29 cellular contexts compared by ENCODE assay signal in the genomic region with DNA sequence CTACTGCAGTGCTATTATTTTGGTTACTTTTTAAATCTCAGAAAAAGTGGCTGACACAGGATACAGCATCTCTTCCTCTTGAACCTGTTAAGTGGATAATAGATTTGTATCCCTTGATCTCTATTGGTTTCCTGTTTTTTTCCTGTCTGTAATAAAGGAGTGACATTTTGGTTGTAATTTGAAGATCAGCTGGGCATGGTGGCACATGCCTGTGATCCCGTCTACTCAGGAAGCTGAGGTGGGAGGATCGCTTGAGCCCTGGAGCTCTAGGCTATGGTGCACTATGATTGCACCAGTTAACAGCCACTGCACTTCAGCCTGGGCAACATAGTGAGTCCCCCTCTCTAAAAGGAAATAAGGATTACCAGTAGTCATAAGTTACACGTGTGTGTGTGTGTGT. TPM values are rescaled to one million over a fixed set of nuclear protein-coding genes. Genes with fewer than 3 reads are reported as not detected.
DNase-seq lines count a peak whose midpoint lies in the region; ATAC-seq and TF ChIP-seq lines count a peak whose summit lies in the region.
"Had no signal": no experiment of that assay in that cellular context is flagged by ENCODE, and none has a peak within 500 bp of the region (broad histone marks: within the 10 kb centered on the region; RNA-seq: fewer than 3 reads in every experiment).

No MANE protein-coding gene starts in this region.

- H3K27ac ChIP-seq in mammary epithelial cell (ENCODE audit: insufficient read depth, low read depth, low read length): no peak overlapping the region
- no peak overlapping the region for H3K27ac ChIP-seq in naive thymus-derived CD4-positive, alpha-beta T cell (ENCODE audit: low read depth, low read length)
- H3K27ac ChIP-seq: ascending aorta, dorsolateral prefrontal cortex, KMS-11, parathyroid adenoma, right atrium auricular region, upper lobe of left lung had no signal

- H3K4me1 ChIP-seq in mammary epithelial cell (ENCODE audit: insufficient read depth, low read length): no peaks in the 10 kb centered on the region
- H3K4me1 ChIP-seq in naive thymus-derived CD4-positive, alpha-beta T cell (ENCODE audit: control insufficient read depth in 2 of 2, insufficient read depth in 2 of 2, low read length in 2 of 2): no peaks in the 10 kb centered on the region
- H3K4me1 ChIP-seq: ascending aorta, BE2C, parathyroid adenoma, upper lobe of left lung had no signal

- dilution Hi-C loops in mammary epithelial cell (cut with HindIII; ENCODE audit: low sequenced_read_pairs): no loop called here

- H3K27me3 Mint-ChIP-seq in activated CD8-positive, alpha-beta memory T cell treated with anti-CD3 and anti-CD28 coated beads, Interleukin-2, amount 10 ng/mL, durations not matched to agents 7 days and 5 days: no peaks in the 10 kb centered on the region
- no peaks in the 10 kb centered on the region for H3K27me3 Mint-ChIP-seq in naive thymus-derived CD4-positive, alpha-beta T cell

- no peaks in the 10 kb centered on the region for H4K20me1 ChIP-seq in mammary epithelial cell (ENCODE audit: insufficient read depth, low read length)

- H3K36me3 Mint-ChIP-seq in activated CD8-positive, alpha-beta memory T cell treated with anti-CD3 and anti-CD28 coated beads, Interleukin-2, amount 10 ng/mL, durations not matched to agents 7 days and 5 days: peaks cover 49% of the 10 kb centered on the region
- peaks cover 0 to 45% (median 24%) of the 10 kb centered on the region in 5 donors for H3K36me3 Mint-ChIP-seq in naive thymus-derived CD4-positive, alpha-beta T cell
- H3K36me3 Mint-ChIP-seq: activated naive CD4-positive, alpha-beta T cell treated with anti-CD3 and anti-CD28 coated beads, Interleukin-2, amount 50 U/mL, for 72 hours had no signal

- no peak for DNase-seq in activated CD8-positive, alpha-beta memory T cell treated with anti-CD3 and anti-CD28 coated beads, Interleukin-2, amount 10 ng/mL, durations not matched to agents 7 days and 5 days
- no peak for DNase-seq in activated CD8-positive, alpha-beta memory T cell treated with anti-CD3 and anti-CD28 coated beads, Interleukin-2, amount 50 U/mL, for 48 hours
- DNase-seq in NCI-H2107 (lab: John Stamatoyannopoulos, UW) (peak; percentile 3), mammary epithelial cell (peak; percentile 5)
- DNase-seq in naive thymus-derived CD4-positive, alpha-beta T cell: no peak
- DNase-seq: BE2C; central memory CD4-positive, alpha-beta T cell; COR-L47; DMS79 treated with DMSO at 0.1 percent for 48 hours; dorsolateral prefrontal cortex; left ventricle myocardium superior; midbrain; NCI-H1436 treated with DMSO at 0.1 percent for 48 hours; NCI-H524 treated with DMSO at 0.1 percent for 48 hours; NK-92 treated with Interleukin-12 subunit alpha and Interleukin-12 subunit beta, amount 100 ng/mL, for 24 hours; PC-3; SK-N-SH; upper lobe of left lung had no signal

- no peak overlapping the region for H2AFZ ChIP-seq in mammary epithelial cell (ENCODE audit: low read depth, low read length)
- H2AFZ ChIP-seq: GM23338, parathyroid adenoma had no signal

- no peak overlapping the region for H3K9ac ChIP-seq in mammary epithelial cell (ENCODE audit: insufficient read depth, low read length)
- H3K9ac ChIP-seq: KMS-11, parathyroid adenoma, SK-N-SH had no signal

- H3K9me3 Mint-ChIP-seq in activated CD8-positive, alpha-beta memory T cell treated with anti-CD3 and anti-CD28 coated beads, Interleukin-2, amount 10 ng/mL, durations not matched to agents 7 days and 5 days (ENCODE audit: low read depth): no peaks in the 10 kb centered on the region
- no peaks in the 10 kb centered on the region for H3K9me3 Mint-ChIP-seq in naive thymus-derived CD4-positive, alpha-beta T cell
- H3K9me3 Mint-ChIP-seq: activated naive CD4-positive, alpha-beta T cell treated with anti-CD3 and anti-CD28 coated beads, Interleukin-2, amount 50 U/mL, for 72 hours; GM23338; nephron; T-helper 1 cell treated with Interleukin-12 subunit alpha and Interleukin-12 subunit beta and Interleukin-4 antibody, amounts not matched to agents 30 μg/mL and 1 μg/mL, for 36 hours had no signal

- no peak overlapping the region for H3K4me2 ChIP-seq in mammary epithelial cell (ENCODE audit: insufficient read depth, low read depth, low read length)
- H3K4me2 ChIP-seq: GM23338, KMS-11, SK-N-SH had no signal

- no peak for TF ChIP-seq CTCF in mammary epithelial cell (conservative IDR thresholded peaks at IDR 0.05 in 1 of 2, IDR thresholded peaks at IDR 0.05 in 1 of 2; ENCODE audit: extremely low read depth in 1 of 2, insufficient read depth in 1 of 2, low read depth in 1 of 2, low read length in 2 of 2)

- no peak for ATAC-seq in activated CD8-positive, alpha-beta memory T cell treated with anti-CD3 and anti-CD28 coated beads, Interleukin-2, amount 10 ng/mL, durations not matched to agents 7 days and 5 days
- no peak for ATAC-seq in naive thymus-derived CD4-positive, alpha-beta T cell
- ATAC-seq in HG03521 (IDR thresholded peaks at IDR 0.05; ENCODE audit: unreplicated experiment) (no peak), GM21737 (IDR thresholded peaks at IDR 0.05; ENCODE audit: unreplicated experiment) (no peak), HG03432 (IDR thresholded peaks at IDR 0.05; ENCODE audit: unreplicated experiment) (no peak)
- ATAC-seq: activated naive CD4-positive, alpha-beta T cell treated with anti-CD3 and anti-CD28 coated beads, Interleukin-2, amount 50 U/mL, for 72 hours; GM23338; left ventricle myocardium superior; PC-3 had no signal

- H3K4me1 Mint-ChIP-seq in activated CD8-positive, alpha-beta memory T cell treated with anti-CD3 and anti-CD28 coated beads, Interleukin-2, amount 10 ng/mL, durations not matched to agents 7 days and 5 days: peaks cover 3% of the 10 kb centered on the region
- peaks cover 0 to 10% (median 7%) of the 10 kb centered on the region in 7 donors for H3K4me1 Mint-ChIP-seq in naive thymus-derived CD4-positive, alpha-beta T cell
- H3K4me1 Mint-ChIP-seq: GM23338, nephron had no signal

- in situ Hi-C loops in mammary epithelial cell (cut with MboI; ENCODE audit: low sequenced_read_pairs in 2 of 2): no loop called here

- BruUV-seq in mammary epithelial cell (replicated peaks; lab: Mats Ljungman, UMichigan): no TSS peak

- no peak overlapping the region for H3K4me3 Mint-ChIP-seq in activated CD8-positive, alpha-beta memory T cell treated with anti-CD3 and anti-CD28 coated beads, Interleukin-2, amount 10 ng/mL, durations not matched to agents 7 days and 5 days
- peak overlapping the region in 1 of 10 donors; percentile 29 for H3K4me3 Mint-ChIP-seq in naive thymus-derived CD4-positive, alpha-beta T cell
- H3K4me3 Mint-ChIP-seq: GM23338; nephron; T-helper 1 cell treated with Interleukin-12 subunit alpha and Interleukin-12 subunit beta and Interleukin-4 antibody, amounts not matched to agents 30 μg/mL and 1 μg/mL, for 36 hours had no signal

- POLR2A ChIA-PET in naive thymus-derived CD4-positive, alpha-beta T cell (lab: Charles Lee): interaction anchor here (0.6 kb wide), 1 partner anchor 36 kb away, joined by 4 read pairs; no protein-coding TSS in a partner anchor

- H3K9me3 ChIP-seq in mammary epithelial cell (replicated peaks; ENCODE audit: insufficient read depth, low read length): no peaks in the 10 kb centered on the region
- no peaks in the 10 kb centered on the region for H3K9me3 ChIP-seq in naive thymus-derived CD4-positive, alpha-beta T cell (ENCODE audit: control insufficient read depth in 2 of 3, low read length in 3 of 3)
- H3K9me3 ChIP-seq: ascending aorta, BE2C, right atrium auricular region, SK-N-SH, upper lobe of left lung had no signal

- H3K27ac Mint-ChIP-seq in activated CD8-positive, alpha-beta memory T cell treated with anti-CD3 and anti-CD28 coated beads, Interleukin-2, amount 10 ng/mL, durations not matched to agents 7 days and 5 days: peak overlapping the region; percentile 5
- H3K27ac Mint-ChIP-seq in naive thymus-derived CD4-positive, alpha-beta T cell: peak overlapping the region in 7 of 9 donors; percentile 1 to 38 (median 32)
- H3K27ac Mint-ChIP-seq: GM23338; nephron; T-helper 1 cell treated with Interleukin-12 subunit alpha and Interleukin-12 subunit beta and Interleukin-4 antibody, amounts not matched to agents 30 μg/mL and 1 μg/mL, for 36 hours had no signal

- intact Hi-C loops in mammary epithelial cell (cut with micrococcal nuclease): loop anchor here (5.0 kb wide), 1 partner anchor 79 kb away; no protein-coding TSS in a partner anchor
- intact Hi-C loops in naive thymus-derived CD4-positive, alpha-beta T cell (cut with micrococcal nuclease): loop anchor here in 1 of 2 donors (2.0 kb wide), 1 partner anchor 15 kb away; no protein-coding TSS in a partner anchor

- CTCF ChIA-PET in activated CD8-positive, alpha-beta memory T cell treated with anti-CD3 and anti-CD28 coated beads, Interleukin-2, amount 10 ng/mL, durations not matched to agents 7 days and 5 days (lab: Charles Lee): no interaction called here
- CTCF ChIA-PET in mammary epithelial cell (lab: Charles Lee; ENCODE audit: low non-redundant PET): no interaction called here
- CTCF ChIA-PET in naive thymus-derived CD4-positive, alpha-beta T cell (lab: Charles Lee): no interaction called here

- no peaks in the 10 kb centered on the region for H3K79me2 ChIP-seq in mammary epithelial cell (ENCODE audit: insufficient read depth, low read length)
- H3K79me2 ChIP-seq: parathyroid adenoma had no signal

- no peaks in the 10 kb centered on the region for H3K27me3 ChIP-seq in mammary epithelial cell (ENCODE audit: insufficient read depth, low read length)
- no peaks in the 10 kb centered on the region for H3K27me3 ChIP-seq in naive thymus-derived CD4-positive, alpha-beta T cell (ENCODE audit: control insufficient read depth in 2 of 2, insufficient read depth in 2 of 2, low read length in 2 of 2)
- H3K27me3 ChIP-seq: ascending aorta, BE2C, dorsolateral prefrontal cortex, right atrium auricular region, upper lobe of left lung had no signal

- H3K36me3 ChIP-seq in mammary epithelial cell (ENCODE audit: insufficient read depth, low read length): peaks cover 43% of the 10 kb centered on the region
- H3K36me3 ChIP-seq in naive thymus-derived CD4-positive, alpha-beta T cell (ENCODE audit: control insufficient read depth in 2 of 3, insufficient read depth in 3 of 3, low read length in 3 of 3): peaks cover 12 to 61% (median 26%) of the 10 kb centered on the region in 3 experiments

- no peak overlapping the region for H3K4me3 ChIP-seq in mammary epithelial cell (replicated peaks in 1 of 3; ENCODE audit: insufficient read depth in 1 of 3, low read depth in 2 of 3, low read length in 3 of 3)
- no peak overlapping the region for H3K4me3 ChIP-seq in naive thymus-derived CD4-positive, alpha-beta T cell (ENCODE audit: low read length)
- H3K4me3 ChIP-seq: ascending aorta, dorsolateral prefrontal cortex, GM23338, right atrium auricular region, upper lobe of left lung had no signal

- 94% methylated on average over 3 of the region's 3 CpGs for WGBS in mammary epithelial cell (ENCODE audit: low coverage, missing lambda C conversion rate)

RNA-seq across cellular contexts. Expression of gene METTL21C, which starts 46.8 kb away (rescaled TPM):
- total RNA-seq in activated CD8-positive, alpha-beta memory T cell treated with anti-CD3 and anti-CD28 coated beads, Interleukin-2, amount 10 ng/mL, durations not matched to agents 7 days and 5 days: not detected
- not detected for total RNA-seq in mammary epithelial cell
- polyA plus RNA-seq in mammary epithelial cell: not detected
- polyA minus RNA-seq in mammary epithelial cell: not detected
- total RNA-seq in naive thymus-derived CD4-positive, alpha-beta T cell: not detected
- not detected for polyA plus RNA-seq in naive thymus-derived CD4-positive, alpha-beta T cell
- total RNA-seq: activated naive CD4-positive, alpha-beta T cell treated with anti-CD3 and anti-CD28 coated beads, Interleukin-2, amount 50 U/mL, for 72 hours; ascending aorta; GM23338; left ventricle myocardium superior; PC-3; right atrium auricular region; upper lobe of left lung had no signal
- polyA plus RNA-seq: GM23338, SK-N-SH had no signal

RNA-seq across cellular contexts. Expression of gene TPP2, which starts 51.3 kb away (rescaled TPM):
- total RNA-seq in activated CD8-positive, alpha-beta memory T cell treated with anti-CD3 and anti-CD28 coated beads, Interleukin-2, amount 10 ng/mL, durations not matched to agents 7 days and 5 days: 10 to 100 TPM; 74.8 to 95.7 TPM
- total RNA-seq in mammary epithelial cell: 10 to 100 TPM; 42.8 to 46.5 TPM
- polyA plus RNA-seq in mammary epithelial cell: 19.2 TPM
- polyA minus RNA-seq in mammary epithelial cell: 37.5 TPM
- total RNA-seq in naive thymus-derived CD4-positive, alpha-beta T cell: 100 to 1,000 TPM in 4 of 5 experiments, 10 to 100 TPM in 1; 92.1 to 158 (median 119) TPM
- polyA plus RNA-seq in naive thymus-derived CD4-positive, alpha-beta T cell: 10 to 100 TPM; 49.4 to 63.5 TPM

Comparison
In these comparisons a context has a peak if more than half of its experiments do, and no peak if none do; other contexts are left out.
1. DNase-seq: peak in NCI-H2107 (single experiment) and mammary epithelial cell (single experiment); none in activated CD8-positive, alpha-beta memory T cell treated with anti-CD3 and anti-CD28 coated beads, Interleukin-2, amount 10 ng/mL, durations not matched to agents 7 days and 5 days (single experiment), activated CD8-positive, alpha-beta memory T cell treated with anti-CD3 and anti-CD28 coated beads, Interleukin-2, amount 50 U/mL, for 48 hours (single experiment) and naive thymus-derived CD4-positive, alpha-beta T cell (0 of 9).